ENCODE assay signal across 22 cellular contexts in genomic region chr2:209005371-209005770, GRCh38.
"Had no signal": no experiment of that assay in that cellular context is flagged by ENCODE, and none has a peak within 500 bp of the region (broad histone marks: within the 10 kb centered on the region; RNA-seq: fewer than 3 reads in every experiment).

No MANE protein-coding gene starts in this region.

- FAIRE-seq: HTR-8/SVneo, K562 had no signal

- H3K27ac ChIP-seq: KMS-11, RWPE1 had no signal

- H3K9ac ChIP-seq: KMS-11, SK-N-SH had no signal

- H3K9me3 ChIP-seq: SK-N-SH had no signal

- ATAC-seq: K562 had no signal

- H3K4me2 ChIP-seq: KMS-11, SK-N-SH had no signal

- DNase-seq: Kasumi-1, MV-4-11, NCI-H1048, NCI-H1105, NCI-H1417, NCI-H1436 treated with DMSO at 0.1 percent for 48 hours, NCI-H1694, NCI-H187 treated with DMSO at 0.1 percent for 48 hours, NCI-H2081, NCI-H2107, NCI-H2227 treated with DMSO at 0.1 percent for 48 hours, NCI-H510A, NCI-H524 treated with DMSO at 0.1 percent for 48 hours, NCI-H69, NCI-H774, SHP77, SK-N-SH, SW 1271 had no signal

- H3K4me3 ChIP-seq: K562 had no signal
